16 cellular contexts compared by ENCODE assay signal in the genomic region with DNA sequence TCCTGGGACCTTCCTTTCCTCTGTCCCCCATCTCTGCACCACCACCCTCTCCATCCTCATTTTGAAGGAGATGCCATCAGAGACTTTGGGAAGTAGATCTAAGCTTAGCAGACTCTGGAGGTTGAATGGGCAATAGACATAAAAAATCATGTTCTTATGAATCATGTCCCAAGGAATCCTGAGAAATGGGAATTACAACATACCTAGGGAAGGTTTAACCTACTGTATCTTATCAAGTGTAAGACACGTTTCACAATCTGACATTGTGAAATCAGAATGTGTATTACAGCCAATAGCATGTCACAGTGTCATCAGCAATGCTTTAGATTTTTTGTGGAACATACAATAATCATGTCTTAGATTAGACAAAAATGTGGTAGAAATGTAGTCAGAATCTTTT.
A peak's percentile ranks its signal among the peaks of the same experiment; 100 is the strongest.
DNase-seq lines count a peak whose midpoint lies in the region; ATAC-seq and TF ChIP-seq lines count a peak whose summit lies in the region.
"Had no signal": no experiment of that assay in that cellular context is flagged by ENCODE, and none has a peak within 500 bp of the region (broad histone marks: within the 10 kb centered on the region; RNA-seq: fewer than 3 reads in every experiment).

No MANE protein-coding gene starts in this region.

- RAD21 ChIA-PET in HCT116 (lab: Charles Lee; ENCODE audit: low non-redundant PET in 1 of 2, low total read pairs in 2 of 2, uncharacterized antibody in 2 of 2, unreplicated experiment in 2 of 2): no interaction called here

- TF ChIP-seq RAD21 in HCT116 (IDR thresholded peaks at IDR 0.05; ENCODE audit: low read depth): no peak

- H3K4me3 ChIP-seq in HCT116 (replicated peaks in 1 of 2; ENCODE audit: low read depth in 1 of 2, low read length in 2 of 2): no peak overlapping the region
- H3K4me3 ChIP-seq: smooth muscle cell had no signal

- peaks cover 10 to 18% of the 10 kb centered on the region in 2 experiments; a peak in 3 of 4 replicates for H3K4me1 ChIP-seq in HCT116 (ENCODE audit: control insufficient read depth in 1 of 2, insufficient read depth in 2 of 2, low read length in 2 of 2)

- no peaks in the 10 kb centered on the region for H3K36me3 ChIP-seq in HCT116 (ENCODE audit: control insufficient read depth in 1 of 2, insufficient read depth in 2 of 2, low read length in 2 of 2)

- no peak overlapping the region for H3K27ac Mint-ChIP-seq in natural killer cell treated with Interleukin-12 subunit alpha and Interleukin-12 subunit beta and Interleukin-15 and Interleukin-18, amount 100 ng/mL, for 72 hours
- H3K27ac Mint-ChIP-seq: activated CD8-positive, alpha-beta memory T cell treated with anti-CD3 and anti-CD28 coated beads, Interleukin-2, amount 10 ng/mL, durations not matched to agents 7 days and 5 days; activated naive CD8-positive, alpha-beta T cell; stimulated activated naive CD8-positive, alpha-beta T cell treated with anti-CD3 and anti-CD28 coated beads, Interleukin-15, amount 100 ng/mL, for 72 hours; WTC11 had no signal

- H3K27me3 ChIP-seq in HCT116 (ENCODE audit: insufficient read depth, low read length): no peaks in the 10 kb centered on the region

- no peaks in the 10 kb centered on the region for H3K9me3 Mint-ChIP-seq in natural killer cell treated with Interleukin-12 subunit alpha and Interleukin-12 subunit beta and Interleukin-15 and Interleukin-18, amount 100 ng/mL, for 72 hours

- H3K4me2 ChIP-seq in HCT116 (ENCODE audit: low read length): no peak overlapping the region
- H3K4me2 ChIP-seq: smooth muscle cell had no signal

- no peak for TF ChIP-seq CTCF in HCT116 (IDR thresholded peaks at IDR 0.05 in 2 of 3, conservative IDR thresholded peaks at IDR 0.05 in 1 of 3; ENCODE audit: borderline replicate concordance in 1 of 3, insufficient read depth in 1 of 3, low read depth in 2 of 3, low read length in 2 of 3)

- BruUV-seq in HCT116 (replicated peaks; lab: Mats Ljungman, UMichigan): no TSS peak

- no peaks in the 10 kb centered on the region for H3K36me3 Mint-ChIP-seq in natural killer cell treated with Interleukin-12 subunit alpha and Interleukin-12 subunit beta and Interleukin-15 and Interleukin-18, amount 100 ng/mL, for 72 hours

- no peak for TF ChIP-seq POLR2A in HCT116 (IDR thresholded peaks at IDR 0.05; ENCODE audit: borderline replicate concordance, extremely low read depth, insufficient read depth, insufficient read length)
- no peak for TF ChIP-seq POLR2A in GM18505 (IDR thresholded peaks at IDR 0.05; ENCODE audit: borderline replicate concordance, extremely low read depth, insufficient read depth, insufficient read length)

- DNase-seq in HCT116 (ENCODE audit: low read depth, low spot score) (no peak), NCI-H460 (ENCODE audit: extremely low read depth, low read depth) (peak; percentile 48), renal cortical epithelial cell (ENCODE audit: low read depth) (peak; percentile 64), dedifferentiated amniotic fluid mesenchymal stem cell (ENCODE audit: extremely low spot score) (no peak)
- no peak for DNase-seq in natural killer cell treated with Interleukin-12 subunit alpha and Interleukin-12 subunit beta and Interleukin-15 and Interleukin-18, amount 100 ng/mL, for 72 hours (ENCODE audit: low spot score)
- DNase-seq: activated CD8-positive, alpha-beta memory T cell treated with anti-CD3 and anti-CD28 coated beads, Interleukin-2, amount 10 ng/mL, durations not matched to agents 7 days and 5 days; cerebellar nuclear complex; erythroblast; NCI-H2171 treated with DMSO at 0.1 percent for 48 hours; nucleus accumbens; stimulated activated naive CD8-positive, alpha-beta T cell treated with anti-CD3 and anti-CD28 coated beads, Interleukin-15, amount 100 ng/mL, for 72 hours had no signal

- H2AFZ ChIP-seq in HCT116 (ENCODE audit: low read depth, low read length, poor library complexity, severe bottlenecking): no peak overlapping the region

- ATAC-seq in HCT116 (no peak), esophagus mucosa (peak; percentile 64), GM18505 (IDR thresholded peaks at IDR 0.05; ENCODE audit: unreplicated experiment) (no peak)
- ATAC-seq in natural killer cell treated with Interleukin-12 subunit alpha and Interleukin-12 subunit beta and Interleukin-15 and Interleukin-18, amount 100 ng/mL, for 72 hours: no peak
- ATAC-seq: activated CD8-positive, alpha-beta memory T cell treated with anti-CD3 and anti-CD28 coated beads, Interleukin-2, amount 10 ng/mL, durations not matched to agents 7 days and 5 days; stimulated activated naive CD8-positive, alpha-beta T cell treated with anti-CD3 and anti-CD28 coated beads, Interleukin-15, amount 100 ng/mL, for 72 hours; WTC11 had no signal

- intact Hi-C loops in HCT116 (cut with micrococcal nuclease): no loop called here

- no peaks in the 10 kb centered on the region; a peak in 1 of 4 replicates for H3K9me3 ChIP-seq in HCT116 (ENCODE audit: control insufficient read depth in 1 of 2, insufficient read depth in 1 of 2, low read depth in 1 of 2, low read length in 2 of 2)

- no peaks in the 10 kb centered on the region for H3K9me2 ChIP-seq in HCT116 (ENCODE audit: insufficient read depth)

- no peak overlapping the region for H3K4me3 Mint-ChIP-seq in natural killer cell treated with Interleukin-12 subunit alpha and Interleukin-12 subunit beta and Interleukin-15 and Interleukin-18, amount 100 ng/mL, for 72 hours
- H3K4me3 Mint-ChIP-seq: activated CD8-positive, alpha-beta memory T cell treated with anti-CD3 and anti-CD28 coated beads, Interleukin-2, amount 10 ng/mL, durations not matched to agents 7 days and 5 days; activated naive CD8-positive, alpha-beta T cell; stimulated activated naive CD8-positive, alpha-beta T cell treated with anti-CD3 and anti-CD28 coated beads, Interleukin-15, amount 100 ng/mL, for 72 hours; WTC11 had no signal

- no peak overlapping the region for H3K9ac ChIP-seq in HCT116 (ENCODE audit: low read length)

- peaks cover 13 to 14% of the 10 kb centered on the region in 2 donors for H3K4me1 Mint-ChIP-seq in natural killer cell treated with Interleukin-12 subunit alpha and Interleukin-12 subunit beta and Interleukin-15 and Interleukin-18, amount 100 ng/mL, for 72 hours (ENCODE audit: low read depth in 2 of 2)

- H4K20me1 ChIP-seq in HCT116 (ENCODE audit: insufficient read depth): no peaks in the 10 kb centered on the region

- H3K27ac ChIP-seq in HCT116 (ENCODE audit: low read depth, low read length): no peak overlapping the region

- CTCF ChIA-PET in HCT116 (lab: Charles Lee): no interaction called here

- H3K27me3 Mint-ChIP-seq in natural killer cell treated with Interleukin-12 subunit alpha and Interleukin-12 subunit beta and Interleukin-15 and Interleukin-18, amount 100 ng/mL, for 72 hours: peaks cover 15 to 26% of the 10 kb centered on the region in 2 donors
- H3K27me3 Mint-ChIP-seq: activated naive CD8-positive, alpha-beta T cell had no signal

- H3K79me2 ChIP-seq in HCT116 (ENCODE audit: insufficient read depth, low read length): no peaks in the 10 kb centered on the region

- POLR2A ChIA-PET in HCT116 (lab: Charles Lee): no interaction called here

TF ChIP-seq in HCT116, 20 proteins besides CTCF, POLR2A, EP300 and RAD21:
- TF ChIP-seq TCF7L2 (IDR thresholded peaks at IDR 0.05; ENCODE audit: borderline replicate concordance, extremely low read depth, insufficient read depth, insufficient read length) (no peak), CBX3 (IDR thresholded peaks at IDR 0.05; ENCODE audit: low read depth) (no peak), JUND (IDR thresholded peaks at IDR 0.05) (no peak), ELF1 (IDR thresholded peaks at IDR 0.05; ENCODE audit: borderline replicate concordance, low read depth) (no peak), EGR1 (IDR thresholded peaks at IDR 0.05; ENCODE audit: low read depth) (no peak), CEBPB (IDR thresholded peaks at IDR 0.05; ENCODE audit: low read depth) (peak; percentile 50; the same call in 1 of the 2 replicates)
- TF ChIP-seq, protein P1, sequence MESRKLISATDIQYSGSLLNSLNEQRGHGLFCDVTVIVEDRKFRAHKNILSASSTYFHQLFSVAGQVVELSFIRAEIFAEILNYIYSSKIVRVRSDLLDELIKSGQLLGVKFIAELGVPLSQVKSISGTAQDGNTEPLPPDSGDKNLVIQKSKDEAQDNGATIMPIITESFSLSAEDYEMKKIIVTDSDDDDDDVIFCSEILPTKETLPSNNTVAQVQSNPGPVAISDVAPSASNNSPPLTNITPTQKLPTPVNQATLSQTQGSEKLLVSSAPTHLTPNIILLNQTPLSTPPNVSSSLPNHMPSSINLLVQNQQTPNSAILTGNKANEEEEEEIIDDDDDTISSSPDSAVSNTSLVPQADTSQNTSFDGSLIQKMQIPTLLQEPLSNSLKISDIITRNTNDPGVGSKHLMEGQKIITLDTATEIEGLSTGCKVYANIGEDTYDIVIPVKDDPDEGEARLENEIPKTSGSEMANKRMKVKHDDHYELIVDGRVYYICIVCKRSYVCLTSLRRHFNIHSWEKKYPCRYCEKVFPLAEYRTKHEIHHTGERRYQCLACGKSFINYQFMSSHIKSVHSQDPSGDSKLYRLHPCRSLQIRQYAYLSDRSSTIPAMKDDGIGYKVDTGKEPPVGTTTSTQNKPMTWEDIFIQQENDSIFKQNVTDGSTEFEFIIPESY (IDR thresholded peaks at IDR 0.05; ENCODE audit: extremely low read depth, insufficient replicate concordance, low read length): no peak

Comparison
In these comparisons a context has a peak if more than half of its experiments do, and no peak if none do; other contexts are left out.
1. DNase-seq: peak in NCI-H460 (single experiment) and renal cortical epithelial cell (single experiment); none in HCT116 (single experiment), natural killer cell treated with Interleukin-12 subunit alpha and Interleukin-12 subunit beta and Interleukin-15 and Interleukin-18, amount 100 ng/mL, for 72 hours (single experiment) and dedifferentiated amniotic fluid mesenchymal stem cell (single experiment).